In the genomic region with DNA sequence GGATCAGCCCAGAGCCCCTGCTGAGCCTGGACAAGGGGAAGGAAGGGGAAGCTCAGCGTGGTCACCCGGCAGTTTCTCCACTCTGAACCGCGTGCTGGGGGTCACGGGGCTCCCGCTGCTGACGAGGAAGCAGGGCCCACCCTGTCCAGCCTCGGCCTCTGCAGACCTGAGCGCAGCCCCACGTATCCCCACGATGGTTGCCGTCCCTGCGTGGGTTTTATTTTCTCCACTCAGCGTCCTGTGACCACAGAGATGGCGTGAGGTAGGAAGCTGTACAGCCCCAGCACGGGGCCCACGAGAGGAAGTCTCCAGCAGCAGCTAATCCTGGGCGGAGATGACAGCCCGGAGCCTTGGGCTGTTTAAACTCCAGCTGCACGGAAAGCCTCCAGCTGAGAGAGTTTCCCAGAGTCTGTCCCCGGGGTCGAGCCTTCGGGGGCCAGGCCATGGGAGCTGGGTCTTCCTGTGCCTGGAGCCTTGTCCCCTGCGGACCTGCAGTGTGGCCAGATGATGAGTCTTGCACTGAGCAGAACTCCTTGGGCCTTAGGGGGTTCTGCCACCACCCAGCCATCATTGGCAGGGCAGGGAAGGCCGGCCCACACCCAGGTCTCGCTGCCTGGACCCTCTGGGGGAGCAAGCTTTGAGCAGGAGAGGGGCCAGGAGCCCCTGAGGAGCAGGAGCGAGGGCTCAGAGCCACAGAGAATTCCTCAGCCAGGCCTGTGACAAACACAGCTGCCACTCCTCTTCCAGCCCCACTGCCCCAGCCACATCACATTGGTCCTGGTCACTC, we compare ENCODE assay signal across 2 cellular contexts.
TF ChIP-seq lines count a peak whose summit lies in the region.

No MANE protein-coding gene starts in this region.

TF ChIP-seq in liver, 16 proteins besides CTCF, POLR2A, EP300 and RAD21 (continued from another document):
- TF ChIP-seq, protein P1, sequence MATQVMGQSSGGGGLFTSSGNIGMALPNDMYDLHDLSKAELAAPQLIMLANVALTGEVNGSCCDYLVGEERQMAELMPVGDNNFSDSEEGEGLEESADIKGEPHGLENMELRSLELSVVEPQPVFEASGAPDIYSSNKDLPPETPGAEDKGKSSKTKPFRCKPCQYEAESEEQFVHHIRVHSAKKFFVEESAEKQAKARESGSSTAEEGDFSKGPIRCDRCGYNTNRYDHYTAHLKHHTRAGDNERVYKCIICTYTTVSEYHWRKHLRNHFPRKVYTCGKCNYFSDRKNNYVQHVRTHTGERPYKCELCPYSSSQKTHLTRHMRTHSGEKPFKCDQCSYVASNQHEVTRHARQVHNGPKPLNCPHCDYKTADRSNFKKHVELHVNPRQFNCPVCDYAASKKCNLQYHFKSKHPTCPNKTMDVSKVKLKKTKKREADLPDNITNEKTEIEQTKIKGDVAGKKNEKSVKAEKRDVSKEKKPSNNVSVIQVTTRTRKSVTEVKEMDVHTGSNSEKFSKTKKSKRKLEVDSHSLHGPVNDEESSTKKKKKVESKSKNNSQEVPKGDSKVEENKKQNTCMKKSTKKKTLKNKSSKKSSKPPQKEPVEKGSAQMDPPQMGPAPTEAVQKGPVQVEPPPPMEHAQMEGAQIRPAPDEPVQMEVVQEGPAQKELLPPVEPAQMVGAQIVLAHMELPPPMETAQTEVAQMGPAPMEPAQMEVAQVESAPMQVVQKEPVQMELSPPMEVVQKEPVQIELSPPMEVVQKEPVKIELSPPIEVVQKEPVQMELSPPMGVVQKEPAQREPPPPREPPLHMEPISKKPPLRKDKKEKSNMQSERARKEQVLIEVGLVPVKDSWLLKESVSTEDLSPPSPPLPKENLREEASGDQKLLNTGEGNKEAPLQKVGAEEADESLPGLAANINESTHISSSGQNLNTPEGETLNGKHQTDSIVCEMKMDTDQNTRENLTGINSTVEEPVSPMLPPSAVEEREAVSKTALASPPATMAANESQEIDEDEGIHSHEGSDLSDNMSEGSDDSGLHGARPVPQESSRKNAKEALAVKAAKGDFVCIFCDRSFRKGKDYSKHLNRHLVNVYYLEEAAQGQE (IDR thresholded peaks at IDR 0.05) = no peak
- TF ChIP-seq YY1 (IDR thresholded peaks at IDR 0.05) = no peak
- TF ChIP-seq FOXA2 (IDR thresholded peaks at IDR 0.05) = no peak
- TF ChIP-seq, protein P2, sequence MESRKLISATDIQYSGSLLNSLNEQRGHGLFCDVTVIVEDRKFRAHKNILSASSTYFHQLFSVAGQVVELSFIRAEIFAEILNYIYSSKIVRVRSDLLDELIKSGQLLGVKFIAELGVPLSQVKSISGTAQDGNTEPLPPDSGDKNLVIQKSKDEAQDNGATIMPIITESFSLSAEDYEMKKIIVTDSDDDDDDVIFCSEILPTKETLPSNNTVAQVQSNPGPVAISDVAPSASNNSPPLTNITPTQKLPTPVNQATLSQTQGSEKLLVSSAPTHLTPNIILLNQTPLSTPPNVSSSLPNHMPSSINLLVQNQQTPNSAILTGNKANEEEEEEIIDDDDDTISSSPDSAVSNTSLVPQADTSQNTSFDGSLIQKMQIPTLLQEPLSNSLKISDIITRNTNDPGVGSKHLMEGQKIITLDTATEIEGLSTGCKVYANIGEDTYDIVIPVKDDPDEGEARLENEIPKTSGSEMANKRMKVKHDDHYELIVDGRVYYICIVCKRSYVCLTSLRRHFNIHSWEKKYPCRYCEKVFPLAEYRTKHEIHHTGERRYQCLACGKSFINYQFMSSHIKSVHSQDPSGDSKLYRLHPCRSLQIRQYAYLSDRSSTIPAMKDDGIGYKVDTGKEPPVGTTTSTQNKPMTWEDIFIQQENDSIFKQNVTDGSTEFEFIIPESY (IDR thresholded peaks at IDR 0.05) = no peak
- TF ChIP-seq NR2F2 (IDR thresholded peaks at IDR 0.05) = no peak
- no peak for TF ChIP-seq GABPA (IDR thresholded peaks at IDR 0.05 in 1 of 2, conservative IDR thresholded peaks at IDR 0.05 in 1 of 2)
- no peak for TF ChIP-seq TAF1 (conservative IDR thresholded peaks at IDR 0.05)
- no peak for TF ChIP-seq FOXA1 (IDR thresholded peaks at IDR 0.05)
- no peak for TF ChIP-seq SP1 (IDR thresholded peaks at IDR 0.05)
- TF ChIP-seq JUND (IDR thresholded peaks at IDR 0.05) = no peak

TF ChIP-seq in HepG2, 621 proteins besides CTCF, POLR2A, EP300 and RAD21 (continued from another document):
- TF ChIP-seq, protein P3, sequence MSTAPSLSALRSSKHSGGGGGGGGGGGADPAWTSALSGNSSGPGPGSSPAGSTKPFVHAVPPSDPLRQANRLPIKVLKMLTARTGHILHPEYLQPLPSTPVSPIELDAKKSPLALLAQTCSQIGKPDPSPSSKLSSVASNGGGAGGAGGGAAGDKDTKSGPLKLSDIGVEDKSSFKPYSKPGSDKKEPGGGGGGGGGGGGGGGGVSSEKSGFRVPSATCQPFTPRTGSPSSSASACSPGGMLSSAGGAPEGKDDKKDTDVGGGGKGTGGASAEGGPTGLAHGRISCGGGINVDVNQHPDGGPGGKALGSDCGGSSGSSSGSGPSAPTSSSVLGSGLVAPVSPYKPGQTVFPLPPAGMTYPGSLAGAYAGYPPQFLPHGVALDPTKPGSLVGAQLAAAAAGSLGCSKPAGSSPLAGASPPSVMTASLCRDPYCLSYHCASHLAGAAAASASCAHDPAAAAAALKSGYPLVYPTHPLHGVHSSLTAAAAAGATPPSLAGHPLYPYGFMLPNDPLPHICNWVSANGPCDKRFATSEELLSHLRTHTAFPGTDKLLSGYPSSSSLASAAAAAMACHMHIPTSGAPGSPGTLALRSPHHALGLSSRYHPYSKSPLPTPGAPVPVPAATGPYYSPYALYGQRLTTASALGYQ (CRISPR knock-in tag; IDR thresholded peaks at IDR 0.05) = no peak
- TF ChIP-seq, protein P4, sequence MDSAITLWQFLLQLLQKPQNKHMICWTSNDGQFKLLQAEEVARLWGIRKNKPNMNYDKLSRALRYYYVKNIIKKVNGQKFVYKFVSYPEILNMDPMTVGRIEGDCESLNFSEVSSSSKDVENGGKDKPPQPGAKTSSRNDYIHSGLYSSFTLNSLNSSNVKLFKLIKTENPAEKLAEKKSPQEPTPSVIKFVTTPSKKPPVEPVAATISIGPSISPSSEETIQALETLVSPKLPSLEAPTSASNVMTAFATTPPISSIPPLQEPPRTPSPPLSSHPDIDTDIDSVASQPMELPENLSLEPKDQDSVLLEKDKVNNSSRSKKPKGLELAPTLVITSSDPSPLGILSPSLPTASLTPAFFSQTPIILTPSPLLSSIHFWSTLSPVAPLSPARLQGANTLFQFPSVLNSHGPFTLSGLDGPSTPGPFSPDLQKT (CRISPR knock-in tag; IDR thresholded peaks at IDR 0.05; ENCODE audit: borderline replicate concordance) = no peak
- TF ChIP-seq CCDC6 (CRISPR knock-in tag; IDR thresholded peaks at IDR 0.05) (no peak), CCAR2 (optimal IDR thresholded peaks at IDR 0.05; ENCODE audit: low read depth, low read length) (no peak)
TF ChIP-seq in HepG2: peak in this region for 0.
